In genomic region chr20:48377940-48378339, GRCh38 we compare ENCODE assay signal across 1 cellular context.
A peak's percentile ranks its signal among the peaks of the same experiment; 100 is the strongest.
TF ChIP-seq lines count a peak whose summit lies in the region.

No MANE protein-coding gene starts in this region.

TF ChIP-seq in HepG2, 621 proteins besides CTCF, POLR2A, EP300 and RAD21 (continued from another document and continues in another):
- TF ChIP-seq ZHX1 (CRISPR knock-in tag; IDR thresholded peaks at IDR 0.05; ENCODE audit: low read depth): 0 out of 2 replicates have a peak, but pooled peaks have one; percentile 51
- peak; percentile 54; the same call in 1 of the 2 replicates for TF ChIP-seq HDAC2 (CRISPR knock-in tag; IDR thresholded peaks at IDR 0.05)
- no peak for TF ChIP-seq ZNF614 (CRISPR knock-in tag; IDR thresholded peaks at IDR 0.05; ENCODE audit: borderline replicate concordance)
- TF ChIP-seq ZNF83 (CRISPR knock-in tag; IDR thresholded peaks at IDR 0.05; ENCODE audit: borderline replicate concordance): no peak
- no peak for TF ChIP-seq ETV6 (CRISPR knock-in tag; conservative IDR thresholded peaks at IDR 0.05)
- TF ChIP-seq TIGD3 (CRISPR knock-in tag; IDR thresholded peaks at IDR 0.05; ENCODE audit: borderline replicate concordance): 0 out of 2 replicates have a peak, but pooled peaks have one; percentile 58
- no peak for TF ChIP-seq TMF1 (CRISPR knock-in tag; IDR thresholded peaks at IDR 0.05; ENCODE audit: low read depth)
- TF ChIP-seq ZBTB20 (CRISPR knock-in tag; IDR thresholded peaks at IDR 0.05; ENCODE audit: borderline replicate concordance, low read depth): no peak
- peak; percentile 47 for TF ChIP-seq ZNF781 (CRISPR knock-in tag; IDR thresholded peaks at IDR 0.05; ENCODE audit: borderline replicate concordance, not compliant biosample characterization)
- no peak for TF ChIP-seq CHD4 (IDR thresholded peaks at IDR 0.05; ENCODE audit: borderline replicate concordance, low read length)
- TF ChIP-seq SAFB2 (CRISPR knock-in tag; IDR thresholded peaks at IDR 0.05; ENCODE audit: borderline replicate concordance, low read depth): no peak
- no peak for TF ChIP-seq TCF7 (IDR thresholded peaks at IDR 0.05; ENCODE audit: low read depth)
- TF ChIP-seq ZNF160 (CRISPR knock-in tag; IDR thresholded peaks at IDR 0.05): no peak
- TF ChIP-seq ZFP90 (CRISPR knock-in tag; IDR thresholded peaks at IDR 0.05; ENCODE audit: borderline replicate concordance): no peak
- TF ChIP-seq FOXA1 (IDR thresholded peaks at IDR 0.05): no peak
- TF ChIP-seq FOXA1 (CRISPR knock-in tag; IDR thresholded peaks at IDR 0.05): 0 out of 2 replicates have a peak, but pooled peaks have one; percentile 11
- TF ChIP-seq ZBTB14 (CRISPR knock-in tag; IDR thresholded peaks at IDR 0.05): no peak
- TF ChIP-seq ISL2 (CRISPR knock-in tag; IDR thresholded peaks at IDR 0.05): 0 out of 2 replicates have a peak, but pooled peaks have one; percentile 27
- TF ChIP-seq PBX3 (CRISPR knock-in tag; IDR thresholded peaks at IDR 0.05; ENCODE audit: borderline replicate concordance): no peak
- no peak for TF ChIP-seq FOXM1 (CRISPR knock-in tag; IDR thresholded peaks at IDR 0.05)
- TF ChIP-seq ZNF354B (CRISPR knock-in tag; IDR thresholded peaks at IDR 0.05): no peak
- no peak; the same call in 1 of the 2 replicates for TF ChIP-seq TBX3 (IDR thresholded peaks at IDR 0.05; ENCODE audit: borderline replicate concordance)
- no peak for TF ChIP-seq HNF1A (IDR thresholded peaks at IDR 0.05; ENCODE audit: low read depth)
- TF ChIP-seq HNF1A (CRISPR knock-in tag; IDR thresholded peaks at IDR 0.05; ENCODE audit: borderline replicate concordance): no peak
- no peak for TF ChIP-seq ZNF691 (CRISPR knock-in tag; IDR thresholded peaks at IDR 0.05; ENCODE audit: borderline replicate concordance, low read depth)
- TF ChIP-seq ATRX (CRISPR knock-in tag; IDR thresholded peaks at IDR 0.05; ENCODE audit: borderline replicate concordance): no peak
- TF ChIP-seq HOXA9 (CRISPR knock-in tag; IDR thresholded peaks at IDR 0.05; ENCODE audit: borderline replicate concordance): no peak
- TF ChIP-seq ZNF414 (CRISPR knock-in tag; IDR thresholded peaks at IDR 0.05): peak; percentile 57; the same call in 1 of the 2 replicates
- peak; percentile 99 for TF ChIP-seq KAT2B (IDR thresholded peaks at IDR 0.05; ENCODE audit: borderline replicate concordance, low read depth, low read length)
- TF ChIP-seq PPARG (CRISPR knock-in tag; conservative IDR thresholded peaks at IDR 0.05): peak; percentile 69
- no peak for TF ChIP-seq ZNF772 (CRISPR knock-in tag; IDR thresholded peaks at IDR 0.05)
- TF ChIP-seq TRAFD1 (CRISPR knock-in tag; IDR thresholded peaks at IDR 0.05; ENCODE audit: borderline replicate concordance): no peak
- TF ChIP-seq BHLHE40 (IDR thresholded peaks at IDR 0.05; ENCODE audit: low read length): 0 out of 2 replicates have a peak, but pooled peaks have one; percentile 47
- TF ChIP-seq RARA (CRISPR knock-in tag; IDR thresholded peaks at IDR 0.05): peak; percentile 57; the same call in 1 of the 2 replicates
- no peak for TF ChIP-seq CBX2 (IDR thresholded peaks at IDR 0.05; ENCODE audit: low read depth, low read length)
- TF ChIP-seq CBX2 (CRISPR knock-in tag; IDR thresholded peaks at IDR 0.05; ENCODE audit: low read depth): no peak
